1 cellular context compared by ENCODE assay signal in the genomic region with DNA sequence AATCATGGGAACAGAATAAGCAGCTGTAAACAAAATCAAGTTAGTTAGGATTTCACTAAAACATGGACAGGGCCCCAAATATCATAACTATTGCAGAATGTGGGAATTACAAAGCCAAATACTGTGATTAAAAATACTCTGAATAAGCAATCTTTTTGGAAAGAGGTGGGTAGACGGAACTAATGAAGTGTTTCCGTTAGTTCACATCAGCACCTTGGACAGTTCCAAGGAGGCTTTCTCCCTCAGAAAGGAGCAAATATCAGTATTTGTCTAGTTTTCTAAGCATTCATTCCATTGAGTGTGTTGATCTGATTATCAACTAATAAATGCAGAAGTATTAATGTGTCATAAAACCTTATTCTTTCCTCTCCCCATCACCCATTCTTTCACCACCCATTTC.
TF ChIP-seq lines count a peak whose summit lies in the region.

No MANE protein-coding gene starts in this region.

TF ChIP-seq in HepG2, 621 proteins besides CTCF, POLR2A, EP300 and RAD21 (continued from another document):
- TF ChIP-seq, protein P1, sequence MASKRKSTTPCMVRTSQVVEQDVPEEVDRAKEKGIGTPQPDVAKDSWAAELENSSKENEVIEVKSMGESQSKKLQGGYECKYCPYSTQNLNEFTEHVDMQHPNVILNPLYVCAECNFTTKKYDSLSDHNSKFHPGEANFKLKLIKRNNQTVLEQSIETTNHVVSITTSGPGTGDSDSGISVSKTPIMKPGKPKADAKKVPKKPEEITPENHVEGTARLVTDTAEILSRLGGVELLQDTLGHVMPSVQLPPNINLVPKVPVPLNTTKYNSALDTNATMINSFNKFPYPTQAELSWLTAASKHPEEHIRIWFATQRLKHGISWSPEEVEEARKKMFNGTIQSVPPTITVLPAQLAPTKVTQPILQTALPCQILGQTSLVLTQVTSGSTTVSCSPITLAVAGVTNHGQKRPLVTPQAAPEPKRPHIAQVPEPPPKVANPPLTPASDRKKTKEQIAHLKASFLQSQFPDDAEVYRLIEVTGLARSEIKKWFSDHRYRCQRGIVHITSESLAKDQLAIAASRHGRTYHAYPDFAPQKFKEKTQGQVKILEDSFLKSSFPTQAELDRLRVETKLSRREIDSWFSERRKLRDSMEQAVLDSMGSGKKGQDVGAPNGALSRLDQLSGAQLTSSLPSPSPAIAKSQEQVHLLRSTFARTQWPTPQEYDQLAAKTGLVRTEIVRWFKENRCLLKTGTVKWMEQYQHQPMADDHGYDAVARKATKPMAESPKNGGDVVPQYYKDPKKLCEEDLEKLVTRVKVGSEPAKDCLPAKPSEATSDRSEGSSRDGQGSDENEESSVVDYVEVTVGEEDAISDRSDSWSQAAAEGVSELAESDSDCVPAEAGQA (IDR thresholded peaks at IDR 0.05; ENCODE audit: low read depth), result no peak
- TF ChIP-seq, protein P1 (CRISPR knock-in tag; IDR thresholded peaks at IDR 0.05; ENCODE audit: borderline replicate concordance), result no peak
- no peak for TF ChIP-seq MED13 (CRISPR knock-in tag; IDR thresholded peaks at IDR 0.05)
- no peak for TF ChIP-seq ZNF607 (CRISPR knock-in tag; IDR thresholded peaks at IDR 0.05; ENCODE audit: borderline replicate concordance)
- TF ChIP-seq ZNF326 (CRISPR knock-in tag; IDR thresholded peaks at IDR 0.05; ENCODE audit: borderline replicate concordance), result no peak
- TF ChIP-seq GABPA (IDR thresholded peaks at IDR 0.05; ENCODE audit: low read depth, low read length), result no peak
- no peak for TF ChIP-seq GABPA (CRISPR knock-in tag; IDR thresholded peaks at IDR 0.05; ENCODE audit: low read depth)
- no peak for TF ChIP-seq ZBTB38 (CRISPR knock-in tag; IDR thresholded peaks at IDR 0.05)
- TF ChIP-seq EHMT2 (IDR thresholded peaks at IDR 0.05; ENCODE audit: borderline replicate concordance, low read depth, low read length), result peak; percentile 84; the same call in 1 of the 2 replicates
- no peak for TF ChIP-seq ZSCAN25 (CRISPR knock-in tag; IDR thresholded peaks at IDR 0.05)
- no peak for TF ChIP-seq ZNF850 (CRISPR knock-in tag; conservative IDR thresholded peaks at IDR 0.05)
- no peak for TF ChIP-seq ZNF10 (CRISPR knock-in tag; IDR thresholded peaks at IDR 0.05; ENCODE audit: borderline replicate concordance, low read depth)
- no peak for TF ChIP-seq ZNF546 (CRISPR knock-in tag; conservative IDR thresholded peaks at IDR 0.05)
- TF ChIP-seq ZC3H4 (CRISPR knock-in tag; IDR thresholded peaks at IDR 0.05; ENCODE audit: borderline replicate concordance), result no peak
- no peak for TF ChIP-seq KMT2A (CRISPR knock-in tag; IDR thresholded peaks at IDR 0.05)
- TF ChIP-seq, protein P2, sequence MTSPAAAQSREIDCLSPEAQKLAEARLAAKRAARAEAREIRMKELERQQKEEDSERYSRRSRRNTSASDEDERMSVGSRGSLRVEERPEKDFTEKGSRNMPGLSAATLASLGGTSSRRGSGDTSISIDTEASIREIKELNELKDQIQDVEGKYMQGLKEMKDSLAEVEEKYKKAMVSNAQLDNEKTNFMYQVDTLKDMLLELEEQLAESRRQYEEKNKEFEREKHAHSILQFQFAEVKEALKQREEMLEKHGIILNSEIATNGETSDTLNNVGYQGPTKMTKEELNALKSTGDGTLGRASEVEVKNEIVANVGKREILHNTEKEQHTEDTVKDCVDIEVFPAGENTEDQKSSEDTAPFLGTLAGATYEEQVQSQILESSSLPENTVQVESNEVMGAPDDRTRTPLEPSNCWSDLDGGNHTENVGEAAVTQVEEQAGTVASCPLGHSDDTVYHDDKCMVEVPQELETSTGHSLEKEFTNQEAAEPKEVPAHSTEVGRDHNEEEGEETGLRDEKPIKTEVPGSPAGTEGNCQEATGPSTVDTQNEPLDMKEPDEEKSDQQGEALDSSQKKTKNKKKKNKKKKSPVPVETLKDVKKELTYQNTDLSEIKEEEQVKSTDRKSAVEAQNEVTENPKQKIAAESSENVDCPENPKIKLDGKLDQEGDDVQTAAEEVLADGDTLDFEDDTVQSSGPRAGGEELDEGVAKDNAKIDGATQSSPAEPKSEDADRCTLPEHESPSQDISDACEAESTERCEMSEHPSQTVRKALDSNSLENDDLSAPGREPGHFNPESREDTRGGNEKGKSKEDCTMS (CRISPR knock-in tag; conservative IDR thresholded peaks at IDR 0.05), result no peak
- TF ChIP-seq, protein P3, sequence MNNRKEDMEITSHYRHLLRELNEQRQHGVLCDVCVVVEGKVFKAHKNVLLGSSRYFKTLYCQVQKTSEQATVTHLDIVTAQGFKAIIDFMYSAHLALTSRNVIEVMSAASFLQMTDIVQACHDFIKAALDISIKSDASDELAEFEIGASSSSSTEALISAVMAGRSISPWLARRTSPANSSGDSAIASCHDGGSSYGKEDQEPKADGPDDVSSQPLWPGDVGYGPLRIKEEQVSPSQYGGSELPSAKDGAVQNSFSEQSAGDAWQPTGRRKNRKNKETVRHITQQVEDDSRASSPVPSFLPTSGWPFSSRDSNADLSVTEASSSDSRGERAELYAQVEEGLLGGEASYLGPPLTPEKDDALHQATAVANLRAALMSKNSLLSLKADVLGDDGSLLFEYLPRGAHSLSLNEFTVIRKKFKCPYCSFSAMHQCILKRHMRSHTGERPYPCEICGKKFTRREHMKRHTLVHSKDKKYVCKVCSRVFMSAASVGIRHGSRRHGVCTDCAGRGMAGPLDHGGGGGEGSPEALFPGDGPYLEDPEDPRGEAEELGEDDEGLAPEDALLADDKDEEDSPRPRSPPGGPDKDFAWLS (CRISPR knock-in tag; IDR thresholded peaks at IDR 0.05; ENCODE audit: borderline replicate concordance), result no peak
- no peak for TF ChIP-seq XRCC5 (optimal IDR thresholded peaks at IDR 0.05; ENCODE audit: low read length)
- TF ChIP-seq CAMTA2 (CRISPR knock-in tag; IDR thresholded peaks at IDR 0.05; ENCODE audit: borderline replicate concordance), result no peak
- TF ChIP-seq, protein P4, sequence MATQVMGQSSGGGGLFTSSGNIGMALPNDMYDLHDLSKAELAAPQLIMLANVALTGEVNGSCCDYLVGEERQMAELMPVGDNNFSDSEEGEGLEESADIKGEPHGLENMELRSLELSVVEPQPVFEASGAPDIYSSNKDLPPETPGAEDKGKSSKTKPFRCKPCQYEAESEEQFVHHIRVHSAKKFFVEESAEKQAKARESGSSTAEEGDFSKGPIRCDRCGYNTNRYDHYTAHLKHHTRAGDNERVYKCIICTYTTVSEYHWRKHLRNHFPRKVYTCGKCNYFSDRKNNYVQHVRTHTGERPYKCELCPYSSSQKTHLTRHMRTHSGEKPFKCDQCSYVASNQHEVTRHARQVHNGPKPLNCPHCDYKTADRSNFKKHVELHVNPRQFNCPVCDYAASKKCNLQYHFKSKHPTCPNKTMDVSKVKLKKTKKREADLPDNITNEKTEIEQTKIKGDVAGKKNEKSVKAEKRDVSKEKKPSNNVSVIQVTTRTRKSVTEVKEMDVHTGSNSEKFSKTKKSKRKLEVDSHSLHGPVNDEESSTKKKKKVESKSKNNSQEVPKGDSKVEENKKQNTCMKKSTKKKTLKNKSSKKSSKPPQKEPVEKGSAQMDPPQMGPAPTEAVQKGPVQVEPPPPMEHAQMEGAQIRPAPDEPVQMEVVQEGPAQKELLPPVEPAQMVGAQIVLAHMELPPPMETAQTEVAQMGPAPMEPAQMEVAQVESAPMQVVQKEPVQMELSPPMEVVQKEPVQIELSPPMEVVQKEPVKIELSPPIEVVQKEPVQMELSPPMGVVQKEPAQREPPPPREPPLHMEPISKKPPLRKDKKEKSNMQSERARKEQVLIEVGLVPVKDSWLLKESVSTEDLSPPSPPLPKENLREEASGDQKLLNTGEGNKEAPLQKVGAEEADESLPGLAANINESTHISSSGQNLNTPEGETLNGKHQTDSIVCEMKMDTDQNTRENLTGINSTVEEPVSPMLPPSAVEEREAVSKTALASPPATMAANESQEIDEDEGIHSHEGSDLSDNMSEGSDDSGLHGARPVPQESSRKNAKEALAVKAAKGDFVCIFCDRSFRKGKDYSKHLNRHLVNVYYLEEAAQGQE (IDR thresholded peaks at IDR 0.05; ENCODE audit: borderline replicate concordance in 1 of 2, low read depth in 1 of 2, low read length in 2 of 2), result peak; percentile 47 to 95
- TF ChIP-seq ZNF24 (IDR thresholded peaks at IDR 0.05), result peak; percentile 85
